In genomic region chr20:1467355-1468116, GRCh38 we compare ENCODE assay signal across 8 cellular contexts. TPM values are rescaled to one million over a fixed set of nuclear protein-coding genes. Genes with fewer than 3 reads are reported as not detected.
DNase-seq lines count a peak whose midpoint lies in the region; ATAC-seq, FAIRE-seq and TF ChIP-seq lines count a peak whose summit lies in the region.
"Had no signal": no experiment of that assay in that cellular context is flagged by ENCODE, and none has a peak within 500 bp of the region (broad histone marks: within the 10 kb centered on the region; RNA-seq: fewer than 3 reads in every experiment).

No MANE protein-coding gene starts in this region.

- peaks cover 7% of the 10 kb centered on the region for H3K23me2 ChIP-seq in H9 (ENCODE audit: insufficient read length, low read depth, low read length, poor library complexity, severe bottlenecking)

- H3K4me2 ChIP-seq in H9 (ENCODE audit: insufficient read depth, insufficient read length, low read length) (peak overlapping the region; percentile 26), PC-3 (ENCODE audit: low read length) (peak overlapping the region; percentile 66)

- H3K36me3 Mint-ChIP-seq in H9 (ENCODE audit: insufficient read depth in 1 of 3, low read depth in 3 of 3) = peaks cover 6 to 21% (median 17%) of the 10 kb centered on the region in 3 experiments; a peak in 6 of 7 replicates
- H3K36me3 Mint-ChIP-seq in nephron progenitor cell (ENCODE audit: low read depth) = peaks cover 17% of the 10 kb centered on the region

- no peaks in the 10 kb centered on the region for H3K9me2 ChIP-seq in PC-3 (replicated peaks; ENCODE audit: low read length)

- H3K27me3 ChIP-seq in H9 (ENCODE audit: insufficient read depth, low read length) = no peaks in the 10 kb centered on the region
- no peaks in the 10 kb centered on the region for H3K27me3 ChIP-seq in PC-3 (ENCODE audit: low read length)
- H3K27me3 ChIP-seq in effector memory CD4-positive, alpha-beta T cell (replicated peaks; ENCODE audit: control insufficient read depth, insufficient read depth, low read length, poor library complexity, severe bottlenecking) = no peaks in the 10 kb centered on the region

- H4K5ac ChIP-seq in H9 (ENCODE audit: insufficient read length, low read depth, low read length) = no peak overlapping the region

- intact Hi-C loops in PC-3 (cut with micrococcal nuclease) = no loop called here

- H3K4me3 Mint-ChIP-seq in H9 (peak overlapping the region; percentile 71 to 80; a peak in 4 of 5 replicates), nephron progenitor cell (peak overlapping the region; percentile 67)

- no peak for FAIRE-seq in HTR-8/SVneo (lab: Jason Lieb, UNC)

- TF ChIP-seq CTCF in H9 (conservative IDR thresholded peaks at IDR 0.05) = no peak
- no peak for TF ChIP-seq CTCF in PC-3 (conservative IDR thresholded peaks at IDR 0.05; ENCODE audit: low read depth, low read length)
- TF ChIP-seq CTCF in nephron progenitor cell (IDR thresholded peaks at IDR 0.05) = no peak

- BruUV-seq in PC-3 (replicated peaks; lab: Mats Ljungman, UMichigan) = no TSS peak

- no peak overlapping the region for H2AFZ ChIP-seq in H9 (ENCODE audit: low read length)
- 0 out of 2 replicates have a peak overlapping the region, but pooled peaks have one; percentile 17 for H2AFZ ChIP-seq in PC-3 (ENCODE audit: low read length)

- no peak overlapping the region for H4K91ac ChIP-seq in H9 (ENCODE audit: insufficient read length, low read depth, low read length)

- no peak overlapping the region for H2BK12ac ChIP-seq in H9 (ENCODE audit: insufficient read length, low read depth, low read length)

- H4K8ac ChIP-seq in H9 (replicated peaks; ENCODE audit: insufficient read length, low read depth, low read length) = no peak overlapping the region

- WGBS in H9 (ENCODE audit: extremely low coverage, insufficient read length, low lambda C conversion rate) = no CpG with 5 or more reads among the region's 22 CpGs

- H3K27ac ChIP-seq in H9 (ENCODE audit: insufficient read length, low read depth, low read length) (no peak overlapping the region), PC-3 (ENCODE audit: low read length) (no peak overlapping the region)
- peak overlapping the region; percentile 2 for H3K27ac ChIP-seq in effector memory CD4-positive, alpha-beta T cell (ENCODE audit: insufficient read depth, low read length, poor library complexity, severe bottlenecking)

- H3K18ac ChIP-seq in H9 (ENCODE audit: insufficient read length, low read depth, low read length) = peak overlapping the region; percentile 76

- no peak overlapping the region for H3T11ph ChIP-seq in H9 (ENCODE audit: low read length)

- H3K4me3 ChIP-seq in PC-3 (ENCODE audit: low read length) = peak overlapping the region; percentile 32; the same call in 1 of the 2 replicates
- peak overlapping the region; percentile 18 for H3K4me3 ChIP-seq in effector memory CD4-positive, alpha-beta T cell (ENCODE audit: insufficient read depth, low read depth, low read length, poor library complexity, severe bottlenecking)

- H2BK20ac ChIP-seq in H9 (ENCODE audit: low read depth, low read length, poor library complexity, severe bottlenecking) = no peak overlapping the region

- peaks cover 28% of the 10 kb centered on the region; the same call in 1 of the 2 replicates for H3K36me3 ChIP-seq in PC-3 (ENCODE audit: low read depth, low read length)
- peaks cover 8% of the 10 kb centered on the region for H3K36me3 ChIP-seq in effector memory CD4-positive, alpha-beta T cell (ENCODE audit: control insufficient read depth, insufficient read depth, low read length)

- no peak overlapping the region for H3K4ac ChIP-seq in H9 (ENCODE audit: low read depth, low read length)

- DNase-seq in H9 (peak; percentile 43), PC-3 (no peak), nephron progenitor cell (no peak), NCI-H1436 treated with DMSO at 0.1 percent for 48 hours (lab: John Stamatoyannopoulos, UW) (no peak), HTR-8/SVneo (ENCODE audit: insufficient read length, low spot score) (no peak)
- DNase-seq in effector memory CD4-positive, alpha-beta T cell = no peak

- H3F3A ChIP-seq in PC-3 (ENCODE audit: low read length, unreplicated experiment) = no peaks in the 10 kb centered on the region

- no peak overlapping the region for H3K9ac ChIP-seq in H9 (ENCODE audit: extremely low read depth, insufficient read length, low read length)
- no peak overlapping the region for H3K9ac ChIP-seq in PC-3 (ENCODE audit: low read length)

- H3K4me1 ChIP-seq in H9 (ENCODE audit: insufficient read depth, low read length) = no peaks in the 10 kb centered on the region; the same call in 1 of the 2 replicates
- H3K4me1 ChIP-seq in PC-3 (ENCODE audit: insufficient read depth, low read length) = peaks cover 50% of the 10 kb centered on the region
- H3K4me1 ChIP-seq in effector memory CD4-positive, alpha-beta T cell (ENCODE audit: control insufficient read depth, insufficient read depth, low read length, poor library complexity, severe bottlenecking) = peaks cover 22% of the 10 kb centered on the region

- no peak overlapping the region; the same call in 1 of the 2 replicates for H3K14ac ChIP-seq in H9 (ENCODE audit: insufficient read depth, low read length)

- POLR2A ChIA-PET in PC-3 (lab: Charles Lee; ENCODE audit: unreplicated experiment) = interaction anchor here (0.6 to 0.8 kb wide), 3 partner anchors 12 to 345 kb away, joined by 3 to 5 read pairs (median 3); no protein-coding TSS in a partner anchor

- H2BK15ac ChIP-seq in H9 (ENCODE audit: low read depth, low read length) = no peak overlapping the region

- CTCF ChIA-PET in PC-3 (lab: Charles Lee) = interaction anchor here (0.6 to 4.9 kb wide), 2 partner anchors 36 to 309 kb away, joined by 3 to 44 read pairs; no protein-coding TSS in a partner anchor

- H2AK5ac ChIP-seq in H9 (ENCODE audit: insufficient read length, low read length) = no peak overlapping the region

- H4K20me1 ChIP-seq in H9 (ENCODE audit: control insufficient read depth, insufficient read depth, insufficient read length) = no peaks in the 10 kb centered on the region
- H4K20me1 ChIP-seq in PC-3 (ENCODE audit: low read length) = peaks cover 31% of the 10 kb centered on the region

- ATAC-seq in PC-3 (no peak), GM21529 (IDR thresholded peaks at IDR 0.05; ENCODE audit: unreplicated experiment) (no peak)

- H3K4me1 Mint-ChIP-seq in H9 (peaks cover 35 to 40% of the 10 kb centered on the region in 2 experiments), nephron progenitor cell (peaks cover 42% of the 10 kb centered on the region)

- H3K9me3 Mint-ChIP-seq in H9 = no peaks in the 10 kb centered on the region; a peak in 1 of 5 replicates
- H3K9me3 Mint-ChIP-seq in nephron progenitor cell = no peaks in the 10 kb centered on the region

- H2BK5ac ChIP-seq in H9 (ENCODE audit: insufficient read length, low read length) = no peak overlapping the region

- peaks cover 5% of the 10 kb centered on the region for H3K27me3 Mint-ChIP-seq in H9 (ENCODE audit: low read depth)
- H3K27me3 Mint-ChIP-seq in nephron progenitor cell (ENCODE audit: low read depth, poor library complexity) = peaks cover 19% of the 10 kb centered on the region

- H3K9me3 ChIP-seq in H9 (ENCODE audit: control insufficient read depth, low read depth, low read length) (no peaks in the 10 kb centered on the region), PC-3 (ENCODE audit: low read length) (no peaks in the 10 kb centered on the region)
- no peaks in the 10 kb centered on the region for H3K9me3 ChIP-seq in effector memory CD4-positive, alpha-beta T cell (ENCODE audit: control insufficient read depth, low read length)

- H3K27ac Mint-ChIP-seq in H9 (peak overlapping the region in 1 of 3 experiments; percentile 32; a peak in 2 of 7 replicates), nephron progenitor cell (peak overlapping the region; percentile 24)

- H3K79me2 ChIP-seq in H9 (ENCODE audit: insufficient read depth, low read length) (peaks cover 12% of the 10 kb centered on the region; the same call in 1 of the 2 replicates), PC-3 (ENCODE audit: low read length) (peaks cover 41% of the 10 kb centered on the region)

- no peak overlapping the region for H2BK120ac ChIP-seq in H9 (ENCODE audit: low read depth, low read length, poor library complexity, severe bottlenecking)

- H3K79me1 ChIP-seq in H9 (ENCODE audit: insufficient read depth, low read depth, low read length, poor library complexity, severe bottlenecking) = peaks cover 18% of the 10 kb centered on the region

- H3K56ac ChIP-seq in H9 (ENCODE audit: insufficient read length, low read depth, low read length) = no peak overlapping the region

- no peak overlapping the region for H3K23ac ChIP-seq in H9 (ENCODE audit: insufficient read length, low read depth, low read length)

RNA-seq across cellular contexts. Expression of gene NSFL1C, which starts 0.9 kb away (rescaled TPM):
- total RNA-seq in H9 (2021) = 81.8 and 85.4 TPM in 2 replicates
- 170 and 217 TPM in 2 replicates for total RNA-seq in PC-3 (2014; rRNA removed)

RNA-seq across cellular contexts. Expression of gene SIRPB2, which starts 23.7 kb away (rescaled TPM):
- total RNA-seq in H9 (2021) (not detected in 2 replicates), PC-3 (2014; rRNA removed) (0.52 and 2.1 TPM in 2 replicates)
- total RNA-seq: fibroblast of villous mesenchyme had no signal
